ENCODE assay signal across 17 cellular contexts in the genomic region with DNA sequence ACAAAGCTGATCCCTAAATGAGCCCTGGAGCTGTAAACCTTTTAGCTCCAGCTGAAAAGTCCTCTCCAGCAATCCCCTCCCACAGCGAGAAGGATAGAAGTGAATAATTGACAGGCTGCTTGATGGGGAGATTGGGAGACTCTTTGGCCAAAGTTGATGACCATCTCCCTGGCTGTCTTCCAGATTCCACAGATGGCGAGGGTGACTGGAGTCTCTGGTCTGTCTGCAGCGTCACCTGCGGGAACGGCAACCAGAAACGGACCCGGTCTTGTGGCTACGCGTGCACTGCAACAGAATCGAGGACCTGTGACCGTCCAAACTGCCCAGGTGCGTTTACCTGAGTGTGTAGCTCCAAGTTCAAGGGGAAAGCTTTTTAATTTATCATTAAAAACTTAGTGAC.
A peak's percentile ranks its signal among the peaks of the same experiment; 100 is the strongest.
DNase-seq lines count a peak whose midpoint lies in the region; ATAC-seq, FAIRE-seq and TF ChIP-seq lines count a peak whose summit lies in the region.
"Had no signal": no experiment of that assay in that cellular context is flagged by ENCODE, and none has a peak within 500 bp of the region (broad histone marks: within the 10 kb centered on the region; RNA-seq: fewer than 3 reads in every experiment).

No MANE protein-coding gene starts in this region.

- BruUV-seq in MCF 10A (replicated peaks; lab: Mats Ljungman, UMichigan): no TSS peak

- WGBS in small intestine, 3 donors: 91 to 92% (median 91%) methylated on average over 12 of the region's 12 CpGs

- no peaks in the 10 kb centered on the region for H3K9me3 Mint-ChIP-seq in MCF 10A (ENCODE audit: unreplicated experiment)
- H3K9me3 Mint-ChIP-seq: GM23338, IgD-negative memory B cell had no signal

- no peaks in the 10 kb centered on the region for H3K36me3 Mint-ChIP-seq in MCF 10A (ENCODE audit: insufficient read depth, unreplicated experiment)

- H3K9me3 ChIP-seq in breast epithelium: no peaks in the 10 kb centered on the region
- H3K9me3 ChIP-seq in small intestine (ENCODE audit: control insufficient read depth, low read depth): no peaks in the 10 kb centered on the region
- H3K9me3 ChIP-seq: Caco-2 had no signal

- ATAC-seq in left lobe of liver (peak; percentile 76), HG03469 (IDR thresholded peaks at IDR 0.05; ENCODE audit: unreplicated experiment) (no peak), HG02798 (IDR thresholded peaks at IDR 0.05; ENCODE audit: poor library complexity, unreplicated experiment) (no peak)
- ATAC-seq: GM23338 had no signal

- intact Hi-C loops in breast epithelium (cut with DNase I; ENCODE audit: low total_unique reads): no loop called here
- intact Hi-C loops in MCF 10A (cut with micrococcal nuclease): no loop called here

- no peak for TF ChIP-seq CTCF in breast epithelium (IDR thresholded peaks at IDR 0.05)
- no peak for TF ChIP-seq CTCF in MCF 10A (IDR thresholded peaks at IDR 0.05; ENCODE audit: unreplicated experiment)

- CTCF ChIA-PET in MCF 10A (lab: Yijun Ruan, JAX): interaction anchor here (1.1 to 11.9 kb wide), 4 partner anchors 15 to 169 kb away, joined by 3 to 142 read pairs (median 6); no protein-coding TSS in a partner anchor

- no peaks in the 10 kb centered on the region for H3K27me3 Mint-ChIP-seq in MCF 10A (ENCODE audit: insufficient read depth, unreplicated experiment)
- H3K27me3 Mint-ChIP-seq: B cell, IgD-negative memory B cell had no signal

- H3K36me3 ChIP-seq in breast epithelium: no peaks in the 10 kb centered on the region
- no peaks in the 10 kb centered on the region for H3K36me3 ChIP-seq in small intestine (ENCODE audit: control insufficient read depth in 2 of 2, insufficient read depth in 2 of 2, low read length in 2 of 2)

- no peak overlapping the region for H3K4me3 Mint-ChIP-seq in MCF 10A (ENCODE audit: unreplicated experiment)
- H3K4me3 Mint-ChIP-seq: B cell; CD8-positive, alpha-beta memory T cell; GM23338; IgD-negative memory B cell had no signal

- H3K27ac ChIP-seq in breast epithelium (peak overlapping the region; percentile 71), small intestine (ENCODE audit: low read depth in 1 of 2, low read length in 1 of 2) (no peak overlapping the region)

- POLR2A ChIA-PET in MCF 10A (lab: Yijun Ruan, JAX): interaction anchor here (1.7 kb wide), 1 partner anchor 496 kb away, joined by 4 read pairs; a partner anchor contains a TSS

- H3K4me1 Mint-ChIP-seq in MCF 10A (ENCODE audit: insufficient read depth, unreplicated experiment): peaks cover 28% of the 10 kb centered on the region
- H3K4me1 Mint-ChIP-seq: B cell; CD8-positive, alpha-beta memory T cell; IgD-negative memory B cell had no signal

- no peak for TF ChIP-seq POLR2A in breast epithelium (IDR thresholded peaks at IDR 0.05)

- no peak overlapping the region for H3K27ac Mint-ChIP-seq in MCF 10A (ENCODE audit: low read depth, unreplicated experiment)
- H3K27ac Mint-ChIP-seq: B cell, GM23338, IgD-negative memory B cell had no signal

- no peaks in the 10 kb centered on the region for H3K27me3 ChIP-seq in breast epithelium
- H3K27me3 ChIP-seq in small intestine (ENCODE audit: control insufficient read depth in 2 of 2, insufficient read depth in 2 of 2, low read length in 2 of 2): no peaks in the 10 kb centered on the region

- FAIRE-seq in small intestine (lab: Jason Lieb, UNC): no peak
- FAIRE-seq: A204.1, GM18507 had no signal

- H3K4me3 ChIP-seq in breast epithelium (no peak overlapping the region), small intestine (ENCODE audit: low read depth in 1 of 2, low read length in 2 of 2) (no peak overlapping the region)
- H3K4me3 ChIP-seq: GM23338 had no signal

- no peaks in the 10 kb centered on the region for H3K4me1 ChIP-seq in breast epithelium
- no peaks in the 10 kb centered on the region for H3K4me1 ChIP-seq in small intestine (ENCODE audit: control insufficient read depth in 2 of 2, insufficient read depth in 1 of 2, low read depth in 1 of 2, low read length in 1 of 2)

- DNase-seq in breast epithelium (ENCODE audit: low spot score in 2 of 2) (no peak), MCF 10A (ENCODE audit: unreplicated experiment) (no peak), NCI-H82 treated with DMSO at 0.1 percent for 48 hours (lab: John Stamatoyannopoulos, UW; ENCODE audit: unreplicated experiment) (peak; percentile 42), left lobe of liver (ENCODE audit: low spot score) (peak; percentile 83), renal cortical epithelial cell (ENCODE audit: low read depth) (peak; percentile 17), small intestine (no peak)
- DNase-seq: Caco-2; CD8-positive, alpha-beta memory T cell; DMS53; H7 had no signal

Comparison
In these comparisons a context has a peak if more than half of its experiments do, and no peak if none do; other contexts are left out.
1. DNase-seq: peak in NCI-H82 treated with DMSO at 0.1 percent for 48 hours (single experiment), left lobe of liver (single experiment) and renal cortical epithelial cell (single experiment); none in breast epithelium (0 of 2), MCF 10A (single experiment) and small intestine (single experiment).
2. H3K27ac ChIP-seq: peak in breast epithelium (2 of 2); none in small intestine (0 of 2).